Comparison of ENCODE assay signal across 1 cellular context in the genomic region with DNA sequence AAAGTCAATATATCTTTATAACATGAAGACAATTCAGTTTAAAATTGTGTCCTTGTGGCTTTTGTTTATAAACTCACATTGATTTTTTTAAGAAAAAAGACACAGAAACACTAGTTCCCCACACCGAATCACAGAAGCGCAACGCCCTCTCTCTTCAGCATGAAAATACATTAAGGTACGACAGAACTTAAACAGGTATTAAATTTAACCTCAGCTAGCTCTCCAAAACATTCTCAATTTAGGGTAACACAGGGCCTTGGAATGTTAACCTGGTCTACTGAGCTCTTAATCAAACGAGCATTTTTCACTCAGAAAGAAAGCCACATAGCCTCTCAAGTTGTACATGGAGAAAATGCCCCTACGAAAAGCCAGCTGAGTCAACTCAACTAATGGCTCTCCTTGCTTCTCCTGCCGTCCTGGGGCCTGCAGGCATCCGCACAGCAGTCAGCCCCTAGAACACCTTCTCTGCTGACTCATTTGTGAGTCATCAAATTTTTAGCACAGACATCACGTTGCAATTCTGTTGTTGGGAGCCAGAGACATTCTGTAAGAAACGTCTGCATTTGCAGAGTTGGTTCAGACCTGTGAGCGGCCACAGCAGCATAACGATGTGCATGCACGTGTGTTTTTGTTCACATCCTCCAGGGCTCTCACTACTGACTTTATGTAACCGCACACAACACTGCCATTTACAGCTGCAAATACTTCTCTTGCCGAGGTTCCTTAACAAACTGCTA.
TF ChIP-seq lines count a peak whose summit lies in the region.

No MANE protein-coding gene starts in this region.

TF ChIP-seq in HEK293, 187 proteins besides CTCF, POLR2A, EP300 and RAD21 (continued from another document):
- TF ChIP-seq, protein P1, sequence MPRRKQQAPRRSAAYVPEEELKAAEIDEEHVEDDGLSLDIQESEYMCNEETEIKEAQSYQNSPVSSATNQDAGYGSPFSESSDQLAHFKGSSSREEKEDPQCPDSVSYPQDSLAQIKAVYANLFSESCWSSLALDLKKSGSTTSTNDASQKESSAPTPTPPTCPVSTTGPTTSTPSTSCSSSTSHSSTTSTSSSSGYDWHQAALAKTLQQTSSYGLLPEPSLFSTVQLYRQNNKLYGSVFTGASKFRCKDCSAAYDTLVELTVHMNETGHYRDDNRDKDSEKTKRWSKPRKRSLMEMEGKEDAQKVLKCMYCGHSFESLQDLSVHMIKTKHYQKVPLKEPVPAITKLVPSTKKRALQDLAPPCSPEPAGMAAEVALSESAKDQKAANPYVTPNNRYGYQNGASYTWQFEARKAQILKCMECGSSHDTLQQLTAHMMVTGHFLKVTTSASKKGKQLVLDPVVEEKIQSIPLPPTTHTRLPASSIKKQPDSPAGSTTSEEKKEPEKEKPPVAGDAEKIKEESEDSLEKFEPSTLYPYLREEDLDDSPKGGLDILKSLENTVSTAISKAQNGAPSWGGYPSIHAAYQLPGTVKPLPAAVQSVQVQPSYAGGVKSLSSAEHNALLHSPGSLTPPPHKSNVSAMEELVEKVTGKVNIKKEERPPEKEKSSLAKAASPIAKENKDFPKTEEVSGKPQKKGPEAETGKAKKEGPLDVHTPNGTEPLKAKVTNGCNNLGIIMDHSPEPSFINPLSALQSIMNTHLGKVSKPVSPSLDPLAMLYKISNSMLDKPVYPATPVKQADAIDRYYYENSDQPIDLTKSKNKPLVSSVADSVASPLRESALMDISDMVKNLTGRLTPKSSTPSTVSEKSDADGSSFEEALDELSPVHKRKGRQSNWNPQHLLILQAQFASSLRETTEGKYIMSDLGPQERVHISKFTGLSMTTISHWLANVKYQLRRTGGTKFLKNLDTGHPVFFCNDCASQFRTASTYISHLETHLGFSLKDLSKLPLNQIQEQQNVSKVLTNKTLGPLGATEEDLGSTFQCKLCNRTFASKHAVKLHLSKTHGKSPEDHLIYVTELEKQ (tag by site-specific recombination; IDR thresholded peaks at IDR 0.05; ENCODE audit: borderline replicate concordance) = 0 out of 2 replicates have a peak, but pooled peaks have one; percentile 28
- TF ChIP-seq ZNF707 (tag by site-specific recombination; IDR thresholded peaks at IDR 0.05) (no peak), TRIM28 (IDR thresholded peaks at IDR 0.05; ENCODE audit: borderline replicate concordance, low read length) (peak; percentile 11; the same call in 1 of the 2 replicates), ZNF558 (tag by site-specific recombination; IDR thresholded peaks at IDR 0.05) (peak; percentile 28; the same call in 1 of the 2 replicates), ZNF354C (tag by site-specific recombination; IDR thresholded peaks at IDR 0.05; ENCODE audit: borderline replicate concordance, low read depth) (no peak), ZBTB48 (tag by site-specific recombination; IDR thresholded peaks at IDR 0.05) (peak; percentile 85; the same call in 1 of the 2 replicates), ZNF660 (tag by site-specific recombination; IDR thresholded peaks at IDR 0.05) (peak; percentile 85), ZNF629 (tag by site-specific recombination; IDR thresholded peaks at IDR 0.05) (peak; percentile 65), ZNF777 (tag by site-specific recombination; IDR thresholded peaks at IDR 0.05; ENCODE audit: borderline replicate concordance) (no peak), ZNF324 (tag by site-specific recombination; IDR thresholded peaks at IDR 0.05) (0 out of 2 replicates have a peak, but pooled peaks have one; percentile 64), ZNF664 (tag by site-specific recombination; IDR thresholded peaks at IDR 0.05) (no peak), ZBTB17 (tag by site-specific recombination; IDR thresholded peaks at IDR 0.05) (peak; percentile 88), ZNF843 (tag by site-specific recombination; IDR thresholded peaks at IDR 0.05) (0 out of 2 replicates have a peak, but pooled peaks have one; percentile 28), HOXD13 (CRISPR knock-in tag; IDR thresholded peaks at IDR 0.05; ENCODE audit: borderline replicate concordance) (no peak), ZNF501 (tag by site-specific recombination; IDR thresholded peaks at IDR 0.05) (0 out of 2 replicates have a peak, but pooled peaks have one; percentile 14), ZIC2 (tag by site-specific recombination; IDR thresholded peaks at IDR 0.05) (peak; percentile 74), PRDM1 (tag by site-specific recombination; IDR thresholded peaks at IDR 0.05) (peak; percentile 90), ZNF530 (tag by site-specific recombination; IDR thresholded peaks at IDR 0.05; ENCODE audit: low read depth) (no peak), ZSCAN30 (tag by site-specific recombination; IDR thresholded peaks at IDR 0.05) (peak; percentile 80; the same call in 1 of the 2 replicates), ZNF184 (tag by site-specific recombination; IDR thresholded peaks at IDR 0.05) (peak; percentile 85), ZNF335 (tag by site-specific recombination; conservative IDR thresholded peaks at IDR 0.05) (peak; percentile 46; the same call in 1 of the 2 replicates), ZEB2 (tag by site-specific recombination; IDR thresholded peaks at IDR 0.05) (0 out of 2 replicates have a peak, but pooled peaks have one; percentile 32), ZNF366 (tag by site-specific recombination; conservative IDR thresholded peaks at IDR 0.05) (peak; percentile 45; the same call in 1 of the 2 replicates), ZNF223 (tag by site-specific recombination; IDR thresholded peaks at IDR 0.05) (no peak), ZNF596 (tag by site-specific recombination; IDR thresholded peaks at IDR 0.05) (no peak), ZBTB8A (tag by site-specific recombination; IDR thresholded peaks at IDR 0.05) (peak; percentile 56), ZNF24 (tag by site-specific recombination; IDR thresholded peaks at IDR 0.05) (peak; percentile 73), ZNF140 (tag by site-specific recombination; IDR thresholded peaks at IDR 0.05) (no peak), ZNF677 (tag by site-specific recombination; IDR thresholded peaks at IDR 0.05) (no peak), SP7 (tag by site-specific recombination; IDR thresholded peaks at IDR 0.05) (peak; percentile 66; the same call in 1 of the 2 replicates), ZBTB21 (tag by site-specific recombination; IDR thresholded peaks at IDR 0.05) (0 out of 2 replicates have a peak, but pooled peaks have one; percentile 30)
- TF ChIP-seq, protein P2, sequence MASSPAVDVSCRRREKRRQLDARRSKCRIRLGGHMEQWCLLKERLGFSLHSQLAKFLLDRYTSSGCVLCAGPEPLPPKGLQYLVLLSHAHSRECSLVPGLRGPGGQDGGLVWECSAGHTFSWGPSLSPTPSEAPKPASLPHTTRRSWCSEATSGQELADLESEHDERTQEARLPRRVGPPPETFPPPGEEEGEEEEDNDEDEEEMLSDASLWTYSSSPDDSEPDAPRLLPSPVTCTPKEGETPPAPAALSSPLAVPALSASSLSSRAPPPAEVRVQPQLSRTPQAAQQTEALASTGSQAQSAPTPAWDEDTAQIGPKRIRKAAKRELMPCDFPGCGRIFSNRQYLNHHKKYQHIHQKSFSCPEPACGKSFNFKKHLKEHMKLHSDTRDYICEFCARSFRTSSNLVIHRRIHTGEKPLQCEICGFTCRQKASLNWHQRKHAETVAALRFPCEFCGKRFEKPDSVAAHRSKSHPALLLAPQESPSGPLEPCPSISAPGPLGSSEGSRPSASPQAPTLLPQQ (tag by site-specific recombination; IDR thresholded peaks at IDR 0.05) = peak; percentile 54; the same call in 1 of the 2 replicates
- TF ChIP-seq, protein P3, sequence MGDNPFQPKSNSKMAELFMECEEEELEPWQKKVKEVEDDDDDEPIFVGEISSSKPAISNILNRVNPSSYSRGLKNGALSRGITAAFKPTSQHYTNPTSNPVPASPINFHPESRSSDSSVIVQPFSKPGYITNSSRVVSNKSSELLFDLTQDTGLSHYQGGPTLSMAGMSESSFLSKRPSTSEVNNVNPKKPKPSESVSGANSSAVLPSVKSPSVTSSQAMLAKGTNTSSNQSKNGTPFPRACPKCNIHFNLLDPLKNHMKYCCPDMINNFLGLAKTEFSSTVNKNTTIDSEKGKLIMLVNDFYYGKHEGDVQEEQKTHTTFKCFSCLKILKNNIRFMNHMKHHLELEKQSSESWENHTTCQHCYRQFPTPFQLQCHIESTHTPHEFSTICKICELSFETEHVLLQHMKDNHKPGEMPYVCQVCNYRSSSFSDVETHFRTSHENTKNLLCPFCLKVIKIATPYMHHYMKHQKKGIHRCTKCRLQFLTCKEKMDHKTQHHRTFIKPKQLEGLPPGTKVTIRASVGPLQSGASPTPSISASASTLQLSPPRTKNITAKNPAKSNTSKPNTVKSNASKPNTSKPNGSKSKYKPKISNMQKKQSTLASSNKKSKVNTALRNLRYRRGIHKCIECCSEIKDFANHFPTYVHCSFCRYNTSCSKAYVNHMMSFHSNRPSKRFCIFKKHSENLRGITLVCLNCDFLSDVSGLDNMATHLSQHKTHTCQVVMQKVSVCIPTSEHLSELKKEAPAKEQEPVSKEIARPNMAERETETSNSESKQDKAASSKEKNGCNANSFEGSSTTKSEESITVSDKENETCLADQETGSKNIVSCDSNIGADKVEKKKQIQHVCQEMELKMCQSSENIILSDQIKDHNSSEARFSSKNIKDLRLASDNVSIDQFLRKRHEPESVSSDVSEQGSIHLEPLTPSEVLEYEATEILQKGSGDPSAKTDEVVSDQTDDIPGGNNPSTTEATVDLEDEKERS (tag by site-specific recombination; IDR thresholded peaks at IDR 0.05) = 0 out of 2 replicates have a peak, but pooled peaks have one; percentile 41
- TF ChIP-seq, protein P4, sequence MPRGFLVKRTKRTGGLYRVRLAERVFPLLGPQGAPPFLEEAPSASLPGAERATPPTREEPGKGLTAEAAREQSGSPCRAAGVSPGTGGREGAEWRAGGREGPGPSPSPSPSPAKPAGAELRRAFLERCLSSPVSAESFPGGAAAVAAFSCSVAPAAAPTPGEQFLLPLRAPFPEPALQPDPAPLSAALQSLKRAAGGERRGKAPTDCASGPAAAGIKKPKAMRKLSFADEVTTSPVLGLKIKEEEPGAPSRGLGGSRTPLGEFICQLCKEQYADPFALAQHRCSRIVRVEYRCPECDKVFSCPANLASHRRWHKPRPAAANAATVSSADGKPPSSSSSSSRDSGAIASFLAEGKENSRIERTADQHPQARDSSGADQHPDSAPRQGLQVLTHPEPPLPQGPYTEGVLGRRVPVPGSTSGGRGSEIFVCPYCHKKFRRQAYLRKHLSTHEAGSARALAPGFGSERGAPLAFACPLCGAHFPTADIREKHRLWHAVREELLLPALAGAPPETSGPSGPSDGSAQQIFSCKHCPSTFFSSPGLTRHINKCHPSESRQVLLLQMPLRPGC (tag by site-specific recombination; IDR thresholded peaks at IDR 0.05) = peak; percentile 73
- TF ChIP-seq, protein P5, sequence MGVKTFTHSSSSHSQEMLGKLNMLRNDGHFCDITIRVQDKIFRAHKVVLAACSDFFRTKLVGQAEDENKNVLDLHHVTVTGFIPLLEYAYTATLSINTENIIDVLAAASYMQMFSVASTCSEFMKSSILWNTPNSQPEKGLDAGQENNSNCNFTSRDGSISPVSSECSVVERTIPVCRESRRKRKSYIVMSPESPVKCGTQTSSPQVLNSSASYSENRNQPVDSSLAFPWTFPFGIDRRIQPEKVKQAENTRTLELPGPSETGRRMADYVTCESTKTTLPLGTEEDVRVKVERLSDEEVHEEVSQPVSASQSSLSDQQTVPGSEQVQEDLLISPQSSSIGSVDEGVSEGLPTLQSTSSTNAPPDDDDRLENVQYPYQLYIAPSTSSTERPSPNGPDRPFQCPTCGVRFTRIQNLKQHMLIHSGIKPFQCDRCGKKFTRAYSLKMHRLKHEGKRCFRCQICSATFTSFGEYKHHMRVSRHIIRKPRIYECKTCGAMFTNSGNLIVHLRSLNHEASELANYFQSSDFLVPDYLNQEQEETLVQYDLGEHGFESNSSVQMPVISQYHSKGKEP (tag by site-specific recombination; IDR thresholded peaks at IDR 0.05) = peak; percentile 88
- TF ChIP-seq, protein P6, sequence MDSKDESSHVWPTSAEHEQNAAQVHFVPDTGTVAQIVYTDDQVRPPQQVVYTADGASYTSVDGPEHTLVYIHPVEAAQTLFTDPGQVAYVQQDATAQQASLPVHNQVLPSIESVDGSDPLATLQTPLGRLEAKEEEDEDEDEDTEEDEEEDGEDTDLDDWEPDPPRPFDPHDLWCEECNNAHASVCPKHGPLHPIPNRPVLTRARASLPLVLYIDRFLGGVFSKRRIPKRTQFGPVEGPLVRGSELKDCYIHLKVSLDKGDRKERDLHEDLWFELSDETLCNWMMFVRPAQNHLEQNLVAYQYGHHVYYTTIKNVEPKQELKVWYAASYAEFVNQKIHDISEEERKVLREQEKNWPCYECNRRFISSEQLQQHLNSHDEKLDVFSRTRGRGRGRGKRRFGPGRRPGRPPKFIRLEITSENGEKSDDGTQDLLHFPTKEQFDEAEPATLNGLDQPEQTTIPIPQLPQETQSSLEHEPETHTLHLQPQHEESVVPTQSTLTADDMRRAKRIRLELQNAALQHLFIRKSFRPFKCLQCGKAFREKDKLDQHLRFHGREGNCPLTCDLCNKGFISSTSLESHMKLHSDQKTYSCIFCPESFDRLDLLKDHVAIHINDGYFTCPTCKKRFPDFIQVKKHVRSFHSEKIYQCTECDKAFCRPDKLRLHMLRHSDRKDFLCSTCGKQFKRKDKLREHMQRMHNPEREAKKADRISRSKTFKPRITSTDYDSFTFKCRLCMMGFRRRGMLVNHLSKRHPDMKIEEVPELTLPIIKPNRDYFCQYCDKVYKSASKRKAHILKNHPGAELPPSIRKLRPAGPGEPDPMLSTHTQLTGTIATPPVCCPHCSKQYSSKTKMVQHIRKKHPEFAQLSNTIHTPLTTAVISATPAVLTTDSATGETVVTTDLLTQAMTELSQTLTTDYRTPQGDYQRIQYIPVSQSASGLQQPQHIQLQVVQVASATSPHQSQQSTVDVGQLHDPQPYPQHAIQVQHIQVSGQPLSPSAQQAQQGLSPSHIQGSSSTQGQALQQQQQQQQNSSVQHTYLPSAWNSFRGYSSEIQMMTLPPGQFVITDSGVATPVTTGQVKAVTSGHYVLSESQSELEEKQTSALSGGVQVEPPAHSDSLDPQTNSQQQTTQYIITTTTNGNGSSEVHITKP (tag by site-specific recombination; IDR thresholded peaks at IDR 0.05) = peak; percentile 46; the same call in 1 of the 2 replicates
